In genomic region chr4:96483308-96484030, GRCh38 we compare ENCODE assay signal across 33 cellular contexts.
A peak's percentile ranks its signal among the peaks of the same experiment; 100 is the strongest.
DNase-seq lines count a peak whose midpoint lies in the region; FAIRE-seq and TF ChIP-seq lines count a peak whose summit lies in the region.
"Had no signal": no experiment of that assay in that cellular context is flagged by ENCODE, and none has a peak within 500 bp of the region (broad histone marks: within the 10 kb centered on the region; RNA-seq: fewer than 3 reads in every experiment).

No MANE protein-coding gene starts in this region.

- H3K79me1 ChIP-seq in H1 (ENCODE audit: low read depth, low read length) = no peaks in the 10 kb centered on the region
- H3K79me1 ChIP-seq in mesendoderm (ENCODE audit: low read length) = no peaks in the 10 kb centered on the region

- CTCF ChIA-PET in H1 (lab: Charles Lee; ENCODE audit: partially characterized antibody) = interaction anchor here (0.6 to 1.7 kb wide), 2 partner anchors 10 to 54 kb away, joined by 4 read pairs; no protein-coding TSS in a partner anchor

- H3K27me3 ChIP-seq in NT2/D1 (ENCODE audit: insufficient read depth, insufficient read length) = no peaks in the 10 kb centered on the region
- H3K27me3 ChIP-seq in H1 (replicated peaks in 1 of 4; ENCODE audit: control insufficient read depth in 3 of 4, extremely low read depth in 1 of 4, insufficient read depth in 3 of 4, low read length in 3 of 4) = no peaks in the 10 kb centered on the region
- H3K27me3 ChIP-seq in mesendoderm (ENCODE audit: insufficient read depth, low read length, poor library complexity) = no peaks in the 10 kb centered on the region
- H3K27me3 ChIP-seq: BLaER1, heart right ventricle, right atrium auricular region, SJSA1, testis had no signal

- no peaks in the 10 kb centered on the region for H4K20me1 ChIP-seq in H1 (replicated peaks in 1 of 2; ENCODE audit: control insufficient read depth in 1 of 2, insufficient read depth in 2 of 2, low read length in 2 of 2)
- H4K20me1 ChIP-seq: BLaER1 had no signal

- POLR2A ChIA-PET in H1 (lab: Charles Lee; ENCODE audit: partially characterized antibody) = no interaction called here

- peaks cover 12% of the 10 kb centered on the region; the same call in 1 of the 2 replicates for H3K9me3 ChIP-seq in NT2/D1 (ENCODE audit: insufficient read depth, low read length)
- peaks cover 7 to 13% of the 10 kb centered on the region in 2 experiments; a peak in 3 of 4 replicates for H3K9me3 ChIP-seq in H1 (ENCODE audit: insufficient read depth in 2 of 2, low read depth in 1 of 2, low read length in 1 of 2)
- H3K9me3 ChIP-seq: BLaER1, SJSA1, testis had no signal

- H2BK120ac ChIP-seq in H1 (replicated peaks; ENCODE audit: low read depth, low read length) (no peak overlapping the region), mesendoderm (ENCODE audit: low read depth, low read length) (no peak overlapping the region)

- H3K4me2 ChIP-seq in H1 (ENCODE audit: insufficient read depth in 1 of 2, low read depth in 2 of 2, low read length in 2 of 2) (no peak overlapping the region), mesendoderm (ENCODE audit: low read length) (no peak overlapping the region)
- H3K4me2 ChIP-seq: BLaER1, smooth muscle cell had no signal

- H2BK5ac ChIP-seq in H1 (ENCODE audit: low read depth, low read length) (no peak overlapping the region), mesendoderm (ENCODE audit: low read length) (peak overlapping the region; percentile 47)

- H2BK20ac ChIP-seq in H1 (ENCODE audit: low read length) = no peak overlapping the region

- 0 out of 2 replicates have a peak overlapping the region, but pooled peaks have one; percentile 29 for H2BK15ac ChIP-seq in H1 (ENCODE audit: low read length)
- H2BK15ac ChIP-seq in mesendoderm (replicated peaks; ENCODE audit: low read depth) = no peak overlapping the region

- WGBS in H1 (ENCODE audit: extremely low coverage in 1 of 2, insufficient coverage in 1 of 2, insufficient read length in 1 of 2, insufficient replicate concordance in 2 of 2, low coverage in 1 of 2, low lambda C conversion rate in 2 of 2, missing lambda C conversion rate in 1 of 2), 2 experiments = 86% methylated on average over 4 of the region's 4 CpGs; no CpG with 5 or more reads in 1 of the 2 experiments
- WGBS in mesendoderm (ENCODE audit: extremely low coverage, insufficient coverage, low lambda C conversion rate) = no CpG with 5 or more reads among the region's 4 CpGs

- H2AFZ ChIP-seq in H1 (ENCODE audit: low read length) = no peak overlapping the region
- H2AFZ ChIP-seq: parathyroid adenoma had no signal

- H4K5ac ChIP-seq in H1 (ENCODE audit: insufficient read length, low read depth, low read length) (no peak overlapping the region), mesendoderm (ENCODE audit: low read length) (no peak overlapping the region)

- H3K4me3 ChIP-seq in NT2/D1 (ENCODE audit: insufficient read length, low read depth) (no peak overlapping the region), H1 (ENCODE audit: extremely low read depth in 1 of 4, insufficient read depth in 2 of 4, low read depth in 3 of 4, low read length in 4 of 4) (no peak overlapping the region), mesendoderm (ENCODE audit: low read length) (no peak overlapping the region), coronary artery (no peak overlapping the region)
- H3K4me3 ChIP-seq: BLaER1, heart right ventricle, left ventricle myocardium inferior, right atrium auricular region, SJSA1, smooth muscle cell, testis had no signal

- peak; percentile 78 to 87 for TF ChIP-seq RAD21 in H1 (IDR thresholded peaks at IDR 0.05 in 1 of 2, conservative IDR thresholded peaks at IDR 0.05 in 1 of 2; ENCODE audit: low read depth in 2 of 2, low read length in 2 of 2)

- H2AK5ac ChIP-seq in H1 (ENCODE audit: low read depth, low read length) (no peak overlapping the region), mesendoderm (ENCODE audit: low read length) (no peak overlapping the region)

- TF ChIP-seq EP300 in H1 (IDR thresholded peaks at IDR 0.05; ENCODE audit: borderline replicate concordance in 1 of 2, low read depth in 2 of 2, low read length in 2 of 2) = no peak

- H4K8ac ChIP-seq in H1 (ENCODE audit: extremely low read depth, insufficient read depth, low read length) (no peak overlapping the region), mesendoderm (ENCODE audit: low read depth, low read length) (no peak overlapping the region)

- H3K18ac ChIP-seq in H1 (ENCODE audit: extremely low read depth, low read length) (no peak overlapping the region), mesendoderm (ENCODE audit: low read length) (peak overlapping the region; percentile 25)

- H3K23ac ChIP-seq in H1 (ENCODE audit: insufficient read length) (no peak overlapping the region), mesendoderm (ENCODE audit: low read length) (no peak overlapping the region)

- H2BK12ac ChIP-seq in H1 (ENCODE audit: low read depth, low read length) = peak overlapping the region; percentile 72; the same call in 1 of the 2 replicates

- DNase-seq in D721Med (ENCODE audit: insufficient read length, low spot score) = no peak
- DNase-seq in NT2/D1 (ENCODE audit: low read depth, low spot score) = peak; percentile 2
- peak in 1 of 2 experiments; percentile 29 for DNase-seq in H1 (ENCODE audit: low read depth in 1 of 2, low spot score in 2 of 2)
- peak; percentile 93 for DNase-seq in mesendoderm
- DNase-seq in germinal center (ENCODE audit: low spot score) = no peak
- DNase-seq in HPDE6-E6E7 (ENCODE audit: extremely low spot score) = no peak
- DNase-seq in coronary artery (ENCODE audit: low spot score) = no peak
- DNase-seq: activated CD4-positive, alpha-beta T cell treated with anti-CD3 and anti-CD28 coated beads for 48 hours; activated CD8-positive, alpha-beta memory T cell treated with anti-CD3 and anti-CD28 coated beads for 24 hours; activated naive CD4-positive, alpha-beta T cell treated with anti-CD3 and anti-CD28 coated beads, Interleukin-2, amount 50 U/mL, for 16 hours; activated T-cell treated with anti-CD3 and anti-CD28 coated beads for 4 hours; amniotic stem cell; cortex of kidney; DMS79 treated with DMSO at 0.1 percent for 48 hours; foreskin melanocyte; GF-D8; HCEC 1CT; heart right ventricle; left ventricle myocardium inferior; mesenchymal stem cell; MV-4-11; NCI-H1436; T-helper 9 cell; testis had no signal

- H3K9ac ChIP-seq in NT2/D1 (ENCODE audit: insufficient read length, low read depth) = no peak overlapping the region
- H3K9ac ChIP-seq in H1 (replicated peaks in 1 of 4; ENCODE audit: extremely low read depth in 1 of 4, low read depth in 3 of 4, low read length in 3 of 4) = no peak overlapping the region
- no peak overlapping the region for H3K9ac ChIP-seq in mesendoderm (ENCODE audit: low read length)
- H3K9ac ChIP-seq: BLaER1, parathyroid adenoma had no signal

- H3K23me2 ChIP-seq in H1 (ENCODE audit: low read depth, low read length) = no peaks in the 10 kb centered on the region

- no peak overlapping the region for H3K56ac ChIP-seq in H1 (replicated peaks; ENCODE audit: insufficient read length, low read depth, low read length)
- H3K56ac ChIP-seq in mesendoderm (ENCODE audit: low read length) = no peak overlapping the region

- H3K36me3 ChIP-seq in NT2/D1 (ENCODE audit: insufficient read depth, insufficient read length, low read length) = no peaks in the 10 kb centered on the region
- H3K36me3 ChIP-seq in H1 (ENCODE audit: control insufficient read depth in 2 of 4, insufficient read depth in 4 of 4, low read length in 3 of 4) = peaks cover 0 to 5% (median 1%) of the 10 kb centered on the region in 4 experiments; a peak in 2 of 8 replicates
- no peaks in the 10 kb centered on the region for H3K36me3 ChIP-seq in mesendoderm (ENCODE audit: control insufficient read depth, insufficient read depth, low read length)
- H3K36me3 ChIP-seq: BLaER1, heart right ventricle, left ventricle myocardium inferior, right atrium auricular region, SJSA1 had no signal

- no peak for TF ChIP-seq POLR2A in H1 (IDR thresholded peaks at IDR 0.05; ENCODE audit: control extremely low read depth in 1 of 2, low read depth in 2 of 2, low read length in 2 of 2)

- no peak overlapping the region for H4K91ac ChIP-seq in H1 (replicated peaks; ENCODE audit: insufficient read length, low read length)

- H3K14ac ChIP-seq in H1 (ENCODE audit: insufficient read length) = no peak overlapping the region

- H3K4me1 ChIP-seq in NT2/D1 (ENCODE audit: insufficient read depth, insufficient read length) = no peaks in the 10 kb centered on the region
- H3K4me1 ChIP-seq in H1 (replicated peaks in 1 of 4; ENCODE audit: control insufficient read depth in 3 of 4, insufficient read depth in 4 of 4, low read length in 3 of 4) = peaks cover 0 to 3% (median 1%) of the 10 kb centered on the region in 4 experiments; a peak in 2 of 7 replicates
- peaks cover 2% of the 10 kb centered on the region for H3K4me1 ChIP-seq in mesendoderm (ENCODE audit: control insufficient read depth, low read depth, low read length)
- H3K4me1 ChIP-seq: BLaER1, heart right ventricle, left ventricle myocardium inferior, parathyroid adenoma, right atrium auricular region, SJSA1, testis had no signal

- H3K4ac ChIP-seq in H1 (replicated peaks; ENCODE audit: insufficient read length, low read depth, low read length) = no peak overlapping the region
- no peak overlapping the region for H3K4ac ChIP-seq in mesendoderm (ENCODE audit: low read depth, low read length)

- H3K79me2 ChIP-seq in H1 (ENCODE audit: control insufficient read depth in 1 of 2, insufficient read depth in 2 of 2, low read length in 2 of 2) = no peaks in the 10 kb centered on the region
- H3K79me2 ChIP-seq in mesendoderm (ENCODE audit: control insufficient read depth, insufficient read depth, low read length) = no peaks in the 10 kb centered on the region
- H3K79me2 ChIP-seq: parathyroid adenoma had no signal

- TF ChIP-seq CTCF in D721Med (IDR thresholded peaks at IDR 0.05; ENCODE audit: insufficient read depth, missing control alignments) (peak; percentile 16), H1 (IDR thresholded peaks at IDR 0.05; ENCODE audit: control extremely low read depth in 1 of 3, insufficient read depth in 1 of 3, low read depth in 1 of 3, low read length in 3 of 3) (peak in 2 of 3 experiments; percentile 42 to 45; a peak in 3 of 4 replicates), coronary artery (IDR thresholded peaks at IDR 0.05) (no peak)

- FAIRE-seq in D721Med (lab: Jason Lieb, UNC) (no peak), H1 (lab: Jason Lieb, UNC) (peak; percentile 36)
- FAIRE-seq: bronchial epithelial cell, urothelium cell line had no signal

- H3K27ac ChIP-seq in H1 (ENCODE audit: low read depth, low read length) (no peak overlapping the region), mesendoderm (ENCODE audit: low read depth, low read length) (no peak overlapping the region), coronary artery (no peak overlapping the region)
- H3K27ac ChIP-seq: BLaER1, heart right ventricle, left ventricle myocardium inferior, parathyroid adenoma, right atrium auricular region, RWPE1, SJSA1, testis, VCaP had no signal

TF ChIP-seq in H1, 55 proteins besides CTCF, POLR2A, EP300 and RAD21 (continues in another document):
- TF ChIP-seq JUND (IDR thresholded peaks at IDR 0.05; ENCODE audit: low read length) (no peak), TAF7 (optimal IDR thresholded peaks at IDR 0.05; ENCODE audit: borderline replicate concordance, low read depth, low read length) (no peak), BCL11A (IDR thresholded peaks at IDR 0.05; ENCODE audit: low read depth in 2 of 2, low read length in 2 of 2) (no peak), ZNF274 (IDR thresholded peaks at IDR 0.05; ENCODE audit: borderline replicate concordance, extremely low read depth, low read length) (no peak), SUZ12 (IDR thresholded peaks at IDR 0.05; ENCODE audit: low read length) (no peak)

Comparison
In these comparisons a context has a peak if more than half of its experiments do, and no peak if none do; other contexts are left out.
1. DNase-seq: peak in NT2/D1 (single experiment) and mesendoderm (single experiment); none in D721Med (single experiment), germinal center (single experiment), HPDE6-E6E7 (single experiment) and coronary artery (single experiment).